ENCODE assay signal across 19 cellular contexts in the genomic region with DNA sequence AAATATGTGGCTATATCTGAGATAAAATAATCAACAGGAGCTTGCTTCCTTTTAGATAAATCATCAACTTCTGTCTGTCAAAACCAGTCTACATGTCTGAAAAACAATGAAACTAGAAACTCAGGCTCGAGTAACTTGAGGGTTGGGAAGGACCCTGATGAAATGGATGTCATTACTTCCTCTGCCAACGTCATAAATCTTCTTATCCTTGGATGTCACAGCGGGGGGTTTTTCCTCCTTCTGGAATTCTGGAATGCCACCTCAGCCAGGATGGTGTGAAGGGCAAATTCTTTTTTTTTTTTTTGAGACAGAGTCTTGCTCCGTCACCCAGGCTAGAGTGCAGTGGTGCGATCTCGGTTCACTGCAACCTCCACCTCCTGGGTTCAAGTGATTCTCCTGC. TPM values are rescaled to one million over a fixed set of nuclear protein-coding genes. Genes with fewer than 3 reads are reported as not detected.
"Had no signal": no experiment of that assay in that cellular context is flagged by ENCODE, and none has a peak within 500 bp of the region (broad histone marks: within the 10 kb centered on the region; RNA-seq: fewer than 3 reads in every experiment).

No MANE protein-coding gene starts in this region.

- H3K4me3 Mint-ChIP-seq: activated CD8-positive, alpha-beta T cell treated with anti-CD3 and anti-CD28 coated beads, Interleukin-2, amount 10 ng/mL, durations not matched to agents 7 days and 5 days; activated naive CD8-positive, alpha-beta T cell treated with anti-CD3 and anti-CD28 coated beads, Interleukin-2, amount 50 U/mL, for 24 hours; activated T-helper 1 cell treated with anti-CD3 and anti-CD28 coated beads, Interleukin-12 subunit alpha, Interleukin-12 subunit beta, Interleukin-2, Interleukin-4 antibody, amounts not matched to agents 30 ng/mL and 10 ng/mL and 1 ng/mL, durations not matched to agents 14 hours and 24 hours and 36 hours had no signal

- H3K27ac Mint-ChIP-seq: activated CD8-positive, alpha-beta T cell treated with anti-CD3 and anti-CD28 coated beads, Interleukin-2, amount 10 ng/mL, durations not matched to agents 7 days and 5 days; activated naive CD8-positive, alpha-beta T cell treated with anti-CD3 and anti-CD28 coated beads, Interleukin-2, amount 50 U/mL, for 24 hours; activated T-helper 1 cell treated with anti-CD3 and anti-CD28 coated beads, Interleukin-12 subunit alpha, Interleukin-12 subunit beta, Interleukin-2, Interleukin-4 antibody, amounts not matched to agents 30 ng/mL and 10 ng/mL and 1 ng/mL, durations not matched to agents 14 hours and 24 hours and 36 hours had no signal

- H3K4me1 Mint-ChIP-seq: activated naive CD8-positive, alpha-beta T cell treated with anti-CD3 and anti-CD28 coated beads, Interleukin-2, amount 50 U/mL, for 24 hours had no signal

- H3K27me3 ChIP-seq: ascending aorta, cardiac muscle cell, foreskin keratinocyte, heart right ventricle had no signal

- H3K27ac ChIP-seq: ascending aorta, cardiac muscle cell, foreskin keratinocyte, heart right ventricle, WERI-Rb-1 had no signal

- H3K4me3 ChIP-seq: ascending aorta, cardiac muscle cell, heart right ventricle had no signal

- DNase-seq: activated CD4-positive, alpha-beta T cell treated with anti-CD3 and anti-CD28 coated beads for 48 hours; activated CD8-positive, alpha-beta memory T cell treated with anti-CD3 and anti-CD28 coated beads, Interleukin-2, amount 50 U/mL, for 48 hours; activated CD8-positive, alpha-beta T cell treated with anti-CD3 and anti-CD28 coated beads, Interleukin-2, amount 10 ng/mL, durations not matched to agents 7 days and 5 days; activated naive CD4-positive, alpha-beta T cell treated with Interleukin-2 at 50 U/mL for 16 hours; activated naive CD8-positive, alpha-beta T cell treated with anti-CD3 and anti-CD28 coated beads, Interleukin-2, amount 50 U/mL, for 24 hours; foreskin keratinocyte; heart right ventricle; stimulated activated CD4-positive, alpha-beta T cell treated with anti-CD3 and anti-CD28 coated beads, Interleukin-12 subunit alpha, Interleukin-12 subunit beta, amount 100 ng/mL, for 4 hours; stimulated activated naive CD4-positive, alpha-beta T cell treated with Interleukin-2 at 50 U/mL for 16 hours; T-helper 1 cell; trophoblast cell; WERI-Rb-1 had no signal

- H3K9me3 Mint-ChIP-seq: activated naive CD8-positive, alpha-beta T cell treated with anti-CD3 and anti-CD28 coated beads, Interleukin-2, amount 50 U/mL, for 24 hours; activated T-helper 1 cell treated with anti-CD3 and anti-CD28 coated beads, Interleukin-12 subunit alpha, Interleukin-12 subunit beta, Interleukin-2, Interleukin-4 antibody, amounts not matched to agents 30 ng/mL and 10 ng/mL and 1 ng/mL, durations not matched to agents 14 hours and 24 hours and 36 hours had no signal

- ATAC-seq: activated CD8-positive, alpha-beta T cell treated with anti-CD3 and anti-CD28 coated beads, Interleukin-2, amount 10 ng/mL, durations not matched to agents 7 days and 5 days; activated naive CD8-positive, alpha-beta T cell treated with anti-CD3 and anti-CD28 coated beads, Interleukin-2, amount 50 U/mL, for 24 hours; foreskin keratinocyte; heart right ventricle; sciatic nerve had no signal

- FAIRE-seq: colon, endothelial cell of umbilical vein, islet of Langerhans had no signal

- H3K36me3 ChIP-seq: ascending aorta, cardiac muscle cell, heart right ventricle, WERI-Rb-1 had no signal

- H3K9me3 ChIP-seq: ascending aorta, heart right ventricle had no signal

RNA-seq across cellular contexts. Expression of a gene that starts 13.4 kb away (rescaled TPM):
- total RNA-seq: activated T-helper 1 cell treated with anti-CD3 and anti-CD28 coated beads, Interleukin-12 subunit alpha, Interleukin-12 subunit beta, Interleukin-2, Interleukin-4 antibody, amounts not matched to agents 30 ng/mL and 10 ng/mL and 1 ng/mL, durations not matched to agents 14 hours and 24 hours and 36 hours had no signal
